Comparison of ENCODE assay signal across 13 cellular contexts in genomic region chr6:12516070-12516469, GRCh38.
A peak's percentile ranks its signal among the peaks of the same experiment; 100 is the strongest.
DNase-seq lines count a peak whose midpoint lies in the region; ATAC-seq and TF ChIP-seq lines count a peak whose summit lies in the region.
"Had no signal": no experiment of that assay in that cellular context is flagged by ENCODE, and none has a peak within 500 bp of the region (broad histone marks: within the 10 kb centered on the region; RNA-seq: fewer than 3 reads in every experiment).

No MANE protein-coding gene starts in this region.

- H3K4me3 ChIP-seq in heart right ventricle (peak overlapping the region in 1 of 10 donors; percentile 43), dorsolateral prefrontal cortex (no peak overlapping the region)

- 18 to 44% methylated on average over 1 of the region's 1 CpG for WGBS in heart right ventricle, 2 donors

- ATAC-seq in Right ventricle myocardium superior (ENCODE audit: poor library complexity) (peak; percentile 36), heart right ventricle (peak in 6 of 8 donors; percentile 67 to 81 (median 72)), GM21576 (IDR thresholded peaks at IDR 0.05; ENCODE audit: unreplicated experiment) (no peak)

- H3K4me3 Mint-ChIP-seq in activated naive CD8-positive, alpha-beta T cell treated with anti-CD3 and anti-CD28 coated beads for 36 hours, result no peak overlapping the region

- peaks cover 8% of the 10 kb centered on the region for H3K27me3 Mint-ChIP-seq in activated naive CD8-positive, alpha-beta T cell treated with anti-CD3 and anti-CD28 coated beads for 36 hours

- H3K27ac Mint-ChIP-seq in activated naive CD8-positive, alpha-beta T cell treated with anti-CD3 and anti-CD28 coated beads for 36 hours, result no peak overlapping the region

- no peaks in the 10 kb centered on the region for H3K36me3 Mint-ChIP-seq in activated naive CD8-positive, alpha-beta T cell treated with anti-CD3 and anti-CD28 coated beads for 36 hours

- TF ChIP-seq CTCF in heart right ventricle (IDR thresholded peaks at IDR 0.05) (no peak), dorsolateral prefrontal cortex (IDR thresholded peaks at IDR 0.05 in 54 of 56, conservative IDR thresholded peaks at IDR 0.05 in 2 of 56; ENCODE audit: low read depth in 1 of 56, partially characterized antibody in 56 of 56) (no peak)

- peaks cover 0 to 12% (median 5%) of the 10 kb centered on the region in 9 donors for H3K4me1 ChIP-seq in heart right ventricle

- no peak for DNase-seq in Right ventricle myocardium superior
- no peak for DNase-seq in cardiac septum (ENCODE audit: low spot score)
- peak; percentile 3 for DNase-seq in NCI-H2227 treated with DMSO at 0.1 percent for 48 hours (lab: John Stamatoyannopoulos, UW)
- DNase-seq in heart right ventricle, result peak in 1 of 2 donors; percentile 36
- DNase-seq in activated naive CD8-positive, alpha-beta T cell treated with anti-CD3 and anti-CD28 coated beads for 36 hours, result no peak
- no peak for DNase-seq in NCI-H1092 (lab: John Stamatoyannopoulos, UW)
- no peak for DNase-seq in dorsolateral prefrontal cortex
- DNase-seq: activated naive CD4-positive, alpha-beta T cell; DMS79 treated with DMSO at 0.1 percent for 48 hours; HCEC 1CT; NCI-H1048; NCI-H82 had no signal

- H3K9me3 Mint-ChIP-seq in activated naive CD8-positive, alpha-beta T cell treated with anti-CD3 and anti-CD28 coated beads for 36 hours, result no peaks in the 10 kb centered on the region

- H3K27me3 ChIP-seq in heart right ventricle, result no peaks in the 10 kb centered on the region
- H3K27me3 ChIP-seq in dorsolateral prefrontal cortex, result no peaks in the 10 kb centered on the region

- intact Hi-C loops in Right ventricle myocardium superior (cut with DNase I) (no loop called here), cardiac septum (cut with DNase I) (no loop called here), heart right ventricle (cut with DNase I) (no loop called here), dorsolateral prefrontal cortex (cut with DNase I) (no loop called here)

- H3K36me3 ChIP-seq in heart right ventricle, result no peaks in the 10 kb centered on the region

- no peaks in the 10 kb centered on the region for H3K4me1 Mint-ChIP-seq in activated naive CD8-positive, alpha-beta T cell treated with anti-CD3 and anti-CD28 coated beads for 36 hours

- H3K9me3 ChIP-seq in heart right ventricle, result no peaks in the 10 kb centered on the region

- no peak overlapping the region for H3K27ac ChIP-seq in heart right ventricle
- no peak overlapping the region for H3K27ac ChIP-seq in dorsolateral prefrontal cortex
